8 cellular contexts compared by ENCODE assay signal in the genomic region with DNA sequence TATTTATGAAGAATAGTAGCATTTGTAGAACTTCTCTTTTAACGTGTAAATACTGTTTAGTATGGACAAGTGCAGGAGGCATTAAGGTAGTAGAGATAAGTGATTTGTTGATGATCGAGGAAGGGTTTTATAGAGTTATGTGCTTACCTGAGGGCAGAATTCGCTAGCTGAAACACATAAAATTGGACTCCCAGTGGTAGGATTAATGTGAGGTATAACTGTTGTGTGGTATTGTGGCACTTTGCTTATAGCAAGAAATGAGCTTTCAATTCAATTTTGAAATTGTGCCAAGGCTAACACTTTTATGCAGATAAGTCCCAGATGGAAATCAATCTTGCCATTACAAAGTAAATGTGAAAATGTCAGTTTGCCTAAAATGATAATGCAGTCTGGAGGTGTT. TPM values are rescaled to one million over a fixed set of nuclear protein-coding genes. Genes with fewer than 3 reads are reported as not detected.
DNase-seq lines count a peak whose midpoint lies in the region; ATAC-seq and TF ChIP-seq lines count a peak whose summit lies in the region.

No MANE protein-coding gene starts in this region.

- no peaks in the 10 kb centered on the region for H3K27me3 ChIP-seq in OCI-LY3 (ENCODE audit: low read depth, low read length)
- no peaks in the 10 kb centered on the region for H3K27me3 ChIP-seq in trophoblast cell (ENCODE audit: insufficient read depth, low read length)

- peaks cover 16% of the 10 kb centered on the region for H3K27me3 Mint-ChIP-seq in endothelial cell (ENCODE audit: unreplicated experiment)

- H3K27ac Mint-ChIP-seq in endothelial cell (ENCODE audit: unreplicated experiment) = peak overlapping the region; percentile 92

- ATAC-seq in GM21360 (IDR thresholded peaks at IDR 0.05; ENCODE audit: unreplicated experiment) = no peak

- H3K27ac ChIP-seq in OCI-LY3 (ENCODE audit: low read length) = no peak overlapping the region
- H3K27ac ChIP-seq in trophoblast cell (ENCODE audit: low read depth, low read length) = no peak overlapping the region

- H3K36me3 Mint-ChIP-seq in endothelial cell (ENCODE audit: low read depth, unreplicated experiment) = peaks cover 7% of the 10 kb centered on the region

- no peak overlapping the region for H4K12ac ChIP-seq in trophoblast cell (ENCODE audit: low read depth, low read length)

- peaks cover 41% of the 10 kb centered on the region for H3K4me1 Mint-ChIP-seq in endothelial cell (ENCODE audit: unreplicated experiment)

- H3K4me2 ChIP-seq in OCI-LY3 (ENCODE audit: low read length) = peak overlapping the region; percentile 87
- H3K4me2 ChIP-seq in trophoblast cell (ENCODE audit: low read length) = peak overlapping the region; percentile 67

- no peak overlapping the region for H4K8ac ChIP-seq in trophoblast cell (ENCODE audit: low read depth, low read length)

- H3K36me3 ChIP-seq in ES-I3 (ENCODE audit: insufficient read depth, low read length) (no peaks in the 10 kb centered on the region), OCI-LY3 (replicated peaks; ENCODE audit: low read depth, low read length) (peaks cover 3% of the 10 kb centered on the region), trophoblast cell (ENCODE audit: control insufficient read depth in 1 of 2, insufficient read depth in 2 of 2, low read length in 2 of 2) (peaks cover 0 to 3% of the 10 kb centered on the region in 2 experiments)

- no peak overlapping the region for H4K91ac ChIP-seq in trophoblast cell (ENCODE audit: low read depth, low read length)

- TF ChIP-seq CTCF in OCI-LY3 (IDR thresholded peaks at IDR 0.05; ENCODE audit: low read depth, low read length) (no peak), endothelial cell (IDR thresholded peaks at IDR 0.05; ENCODE audit: unreplicated experiment) (no peak)

- H3K9ac ChIP-seq in ES-I3 (ENCODE audit: low read depth, low read length) (peak overlapping the region; percentile 82), OCI-LY3 (ENCODE audit: low read length) (peak overlapping the region; percentile 63), trophoblast cell (ENCODE audit: low read length) (no peak overlapping the region)

- H3K14ac ChIP-seq in trophoblast cell (ENCODE audit: low read length) = no peak overlapping the region

- H3K79me2 ChIP-seq in OCI-LY3 (ENCODE audit: low read length) = peaks cover 76% of the 10 kb centered on the region
- H3K79me2 ChIP-seq in trophoblast cell (ENCODE audit: control insufficient read depth, insufficient read depth, low read length, poor library complexity) = peaks cover 9% of the 10 kb centered on the region

- no peak overlapping the region for H2BK12ac ChIP-seq in trophoblast cell (ENCODE audit: low read length)

- H3K4me3 Mint-ChIP-seq in endothelial cell (ENCODE audit: unreplicated experiment) = peak overlapping the region; percentile 98

- H3K23ac ChIP-seq in trophoblast cell (ENCODE audit: low read length) = no peak overlapping the region

- no peak for DNase-seq in endothelial cell (ENCODE audit: low spot score)
- no peak for DNase-seq in trophoblast cell
- no peak for DNase-seq in activated effector memory CD4-positive, alpha-beta T cell treated with anti-CD3 and anti-CD28 coated beads, Interleukin-2, amount 50 U/mL, for 16 hours
- DNase-seq in NCI-H187 (lab: John Stamatoyannopoulos, UW) = no peak
- DNase-seq in COLO829 (ENCODE audit: low spot score) = no peak

- no peak overlapping the region for H2BK5ac ChIP-seq in trophoblast cell (ENCODE audit: low read depth, low read length, poor library complexity)

- peak overlapping the region; percentile 49 for H3K4ac ChIP-seq in trophoblast cell (ENCODE audit: low read depth, low read length)

- peaks cover 11% of the 10 kb centered on the region for H3K79me1 ChIP-seq in trophoblast cell (ENCODE audit: low read length)

- H4K20me1 ChIP-seq in OCI-LY3 (ENCODE audit: insufficient read depth, low read length) = peaks cover 55% of the 10 kb centered on the region

- H2BK120ac ChIP-seq in trophoblast cell (ENCODE audit: insufficient read depth, low read length, poor library complexity) = no peak overlapping the region

- no peaks in the 10 kb centered on the region for H3K9me3 ChIP-seq in ES-I3 (ENCODE audit: control insufficient read depth, insufficient read depth, low read length)
- no peaks in the 10 kb centered on the region for H3K9me3 ChIP-seq in OCI-LY3 (ENCODE audit: insufficient read depth, low read length)
- H3K9me3 ChIP-seq in trophoblast cell (ENCODE audit: insufficient read depth, low read depth, low read length) = no peaks in the 10 kb centered on the region

- peaks cover 9% of the 10 kb centered on the region for H3K4me1 ChIP-seq in ES-I3 (ENCODE audit: insufficient read depth, low read length)
- H3K4me1 ChIP-seq in OCI-LY3 (ENCODE audit: low read length) = peaks cover 50% of the 10 kb centered on the region
- peaks cover 4 to 7% of the 10 kb centered on the region in 2 experiments for H3K4me1 ChIP-seq in trophoblast cell (ENCODE audit: control insufficient read depth in 1 of 2, insufficient read depth in 2 of 2, low read length in 2 of 2)

- no peak overlapping the region for H2AK5ac ChIP-seq in trophoblast cell (ENCODE audit: low read length)

- 100% methylated on average over 1 of the region's 3 CpGs for WGBS in trophoblast cell (ENCODE audit: extremely low coverage, insufficient coverage, insufficient read length)

- no peaks in the 10 kb centered on the region for H3K9me3 Mint-ChIP-seq in endothelial cell (ENCODE audit: unreplicated experiment)

- peak overlapping the region; percentile 95 for H3K4me3 ChIP-seq in OCI-LY3 (ENCODE audit: low read length)
- no peak overlapping the region for H3K4me3 ChIP-seq in trophoblast cell (ENCODE audit: low read depth, low read length)

- H2AFZ ChIP-seq in OCI-LY3 (ENCODE audit: low read depth, low read length) (no peak overlapping the region), trophoblast cell (ENCODE audit: insufficient read depth, low read length, poor library complexity) (no peak overlapping the region)

- no peak overlapping the region for H3K18ac ChIP-seq in trophoblast cell (ENCODE audit: low read length)

RNA-seq across cellular contexts. Expression of a gene that starts 1.2 kb away (rescaled TPM):
- 118 TPM for total RNA-seq in endothelial cell (ENCODE audit: unreplicated experiment)
- polyA plus RNA-seq in trophoblast cell (2013) = 48.8 and 49.9 TPM in 2 replicates

RNA-seq across cellular contexts. Expression of a gene that starts 1.6 kb away (rescaled TPM):
- 50.8 TPM for total RNA-seq in endothelial cell (ENCODE audit: unreplicated experiment)
- polyA plus RNA-seq in trophoblast cell (2013) = 52.8 and 53.7 TPM in 2 replicates

RNA-seq across cellular contexts. Expression of a gene that starts 26.5 kb away (rescaled TPM):
- total RNA-seq in endothelial cell (ENCODE audit: unreplicated experiment) = 2.9 TPM
- polyA plus RNA-seq in trophoblast cell (2013) = 6.8 and 7.1 TPM in 2 replicates
